20 cellular contexts compared by ENCODE assay signal in genomic region chr1:228194921-228195812, GRCh38. TPM values are rescaled to one million over a fixed set of nuclear protein-coding genes. Genes with fewer than 3 reads are reported as not detected.
"Had no signal": no experiment of that assay in that cellular context is flagged by ENCODE, and none has a peak within 500 bp of the region (broad histone marks: within the 10 kb centered on the region; RNA-seq: fewer than 3 reads in every experiment).

No MANE protein-coding gene starts in this region.

- H3K27ac ChIP-seq: esophagus squamous epithelium, left lung, lower lobe of right lung, neural progenitor cell, ovary, right atrium auricular region, sigmoid colon, skin epidermis, thyroid gland, upper lobe of left lung, uterus had no signal

- H3K27me3 ChIP-seq: esophagus squamous epithelium, left lung, neural progenitor cell, ovary, right atrium auricular region, sigmoid colon, thyroid gland, upper lobe of left lung, uterus had no signal

- H3K4me2 ChIP-seq: neural progenitor cell had no signal

- DNase-seq: dermis blood vessel endothelial cell; esophagus squamous epithelium; foreskin fibroblast; immature natural killer cell; lower lobe of right lung; midbrain; nucleus accumbens; sigmoid colon; stimulated activated CD4-positive, alpha-beta T cell treated with anti-CD3 and anti-CD28 coated beads, Interleukin-12 subunit alpha, Interleukin-12 subunit beta, amount 100 ng/mL, for 4 hours; stimulated activated naive CD4-positive, alpha-beta T cell treated with Interleukin-2 at 50 U/mL for 16 hours; thyroid gland; upper lobe of left lung; uterus had no signal

- ATAC-seq: left lung; lower lobe of right lung; natural killer cell treated with Interleukin-12 subunit alpha and Interleukin-12 subunit beta and Interleukin-15 and Interleukin-18, amount 100 ng/mL, for 72 hours had no signal

- H3K9me3 ChIP-seq: thyroid gland had no signal

- H3K4me1 ChIP-seq: esophagus squamous epithelium, left lung, neural progenitor cell, right atrium auricular region, sigmoid colon, thyroid gland, uterus had no signal

- H3K36me3 ChIP-seq: left lung, lower lobe of right lung, neural progenitor cell, ovary, right atrium auricular region, sigmoid colon, thyroid gland, uterus had no signal

- H3K4me3 ChIP-seq: esophagus squamous epithelium, left lung, lower lobe of right lung, neural progenitor cell, ovary, right atrium auricular region, sigmoid colon, skin epidermis, thyroid gland, upper lobe of left lung, uterus had no signal

- H2AFZ ChIP-seq: neural progenitor cell had no signal

- H3K9ac ChIP-seq: neural progenitor cell had no signal

- FAIRE-seq: keratinocyte had no signal

RNA-seq across cellular contexts. Expression of gene GJC2, which starts 45.4 kb away (rescaled TPM):
- polyA plus RNA-seq: immature natural killer cell had no signal
